3 cellular contexts compared by ENCODE assay signal in genomic region chr12:46649433-46649832, GRCh38.
"Had no signal": no experiment of that assay in that cellular context is flagged by ENCODE, and none has a peak within 500 bp of the region (broad histone marks: within the 10 kb centered on the region; RNA-seq: fewer than 3 reads in every experiment).

No MANE protein-coding gene starts in this region.

- ATAC-seq: GM12878 had no signal

- DNase-seq: GDM1, GF-D8 had no signal

- H3K4me3 ChIP-seq: GM12878 had no signal
